ENCODE assay signal across 8 cellular contexts in genomic region chr1:227947678-227948492, GRCh38. TPM values are rescaled to one million over a fixed set of nuclear protein-coding genes. Genes with fewer than 3 reads are reported as not detected.
DNase-seq lines count a peak whose midpoint lies in the region; ATAC-seq and TF ChIP-seq lines count a peak whose summit lies in the region.

Gene WNT9A (minus strand): TSS chr1:227947932. CDS start chr1:227947887, 45 bp downstream.

- CTCF ChIA-PET in RWPE1 (lab: Yijun Ruan, JAX): interaction anchor here (0.6 to 1.3 kb wide), 8 partner anchors 52 to 1251 kb away, joined by 3 to 6 read pairs (median 4); no protein-coding TSS in a partner anchor

- DNase-seq in DND-41: no peak
- DNase-seq in RWPE1 (ENCODE audit: low spot score): peak; percentile 73
- no peak for DNase-seq in effector memory CD4-positive, alpha-beta T cell
- DNase-seq in lung (ENCODE audit: low spot score): no peak
- peak; percentile 75 for DNase-seq in upper lobe of right lung
- DNase-seq in occipital lobe (lab: John Stamatoyannopoulos, UW): no peak
- DNase-seq in HT-29 (ENCODE audit: low spot score): no peak

- TF ChIP-seq CTCF in DND-41 (IDR thresholded peaks at IDR 0.05; ENCODE audit: borderline replicate concordance, extremely low read depth, low read length, poor library complexity, severe bottlenecking) (no peak), RWPE1 (conservative IDR thresholded peaks at IDR 0.05; ENCODE audit: low read depth) (no peak), lung (IDR thresholded peaks at IDR 0.05; ENCODE audit: control extremely low read depth, extremely low read depth) (no peak), upper lobe of right lung (IDR thresholded peaks at IDR 0.05) (no peak)

- POLR2A ChIA-PET in RWPE1 (lab: Yijun Ruan, JAX; ENCODE audit: low non-redundant PET): interaction anchor here (0.6 kb wide), 2 partner anchors 25 to 160 kb away, joined by 3 read pairs; no protein-coding TSS in a partner anchor

- H3K27me3 ChIP-seq in DND-41 (ENCODE audit: insufficient read depth, low read length, poor library complexity) (peaks cover 7% of the 10 kb centered on the region), lung (ENCODE audit: control insufficient read depth, insufficient read depth) (no peaks in the 10 kb centered on the region), upper lobe of right lung (peaks cover 11% of the 10 kb centered on the region)
- peaks cover 16% of the 10 kb centered on the region for H3K27me3 ChIP-seq in effector memory CD4-positive, alpha-beta T cell (replicated peaks; ENCODE audit: control insufficient read depth, insufficient read depth, low read length, poor library complexity, severe bottlenecking)

- WGBS in lung, 2 donors: 1% methylated on average over 46 to 119 of the region's 119 CpGs

- H3K9me3 ChIP-seq in DND-41 (ENCODE audit: insufficient read depth, low read length, severe bottlenecking) (no peaks in the 10 kb centered on the region), lung (ENCODE audit: control insufficient read depth in 2 of 2, insufficient read depth in 1 of 2, low read length in 1 of 2) (no peaks in the 10 kb centered on the region), upper lobe of right lung (no peaks in the 10 kb centered on the region)
- H3K9me3 ChIP-seq in effector memory CD4-positive, alpha-beta T cell (ENCODE audit: control insufficient read depth, low read length): no peaks in the 10 kb centered on the region

- H3K79me2 ChIP-seq in DND-41 (ENCODE audit: insufficient read depth, low read length): no peaks in the 10 kb centered on the region

- 0 out of 2 replicates have a peak, but pooled peaks cover 3% of the 10 kb centered on the region for H4K20me1 ChIP-seq in DND-41 (ENCODE audit: insufficient read depth, low read length)

- H2AFZ ChIP-seq in DND-41 (ENCODE audit: low read depth, low read length): no peak within 1 kb of the TSS

- ATAC-seq in DND-41 (ENCODE audit: insufficient read depth, low read depth): peak; percentile 52; the same call in 2 of the 3 replicates
- peak; percentile 57 for ATAC-seq in HG02885 (IDR thresholded peaks at IDR 0.05; ENCODE audit: poor library complexity, unreplicated experiment)
- peak; percentile 31 for ATAC-seq in lung (ENCODE audit: insufficient read depth, low FRiP score)
- peak; percentile 65 for ATAC-seq in upper lobe of right lung

- H3K9ac ChIP-seq in DND-41 (ENCODE audit: low read depth, low read length): no peak within 1 kb of the TSS

- intact Hi-C loops in upper lobe of right lung (cut with DNase I): loop anchor here (5.0 to 10.0 kb wide), 2 partner anchors 186 to 463 kb away; no protein-coding TSS in a partner anchor

- no peak within 1 kb of the TSS for H3K4me2 ChIP-seq in DND-41 (ENCODE audit: insufficient read depth, low read length)

- H3K27ac ChIP-seq in DND-41 (ENCODE audit: low read length) (no peak within 1 kb of the TSS), RWPE1 (peak within 1 kb of the TSS; percentile 95), lung (ENCODE audit: low read depth in 1 of 2, low read length in 1 of 2) (peak within 1 kb of the TSS in 1 of 2 donors; percentile 65), upper lobe of right lung (peak within 1 kb of the TSS; percentile 72)
- no peak within 1 kb of the TSS for H3K27ac ChIP-seq in effector memory CD4-positive, alpha-beta T cell (ENCODE audit: insufficient read depth, low read length, poor library complexity, severe bottlenecking)

- H3K36me3 ChIP-seq in DND-41 (ENCODE audit: insufficient read depth, low read length) (no peaks in the 10 kb centered on the region), lung (ENCODE audit: control insufficient read depth in 2 of 2, insufficient read depth in 2 of 2, low read length in 2 of 2) (no peaks in the 10 kb centered on the region), upper lobe of right lung (no peaks in the 10 kb centered on the region)
- no peaks in the 10 kb centered on the region for H3K36me3 ChIP-seq in effector memory CD4-positive, alpha-beta T cell (ENCODE audit: control insufficient read depth, insufficient read depth, low read length)

- H3K4me1 ChIP-seq in DND-41 (ENCODE audit: insufficient read depth, low read length) (no peaks in the 10 kb centered on the region), lung (ENCODE audit: control insufficient read depth in 2 of 2, insufficient read depth in 2 of 2, low read length in 2 of 2) (peaks cover 0 to 7% of the 10 kb centered on the region in 2 donors), upper lobe of right lung (peaks cover 22% of the 10 kb centered on the region)
- peaks cover 21% of the 10 kb centered on the region for H3K4me1 ChIP-seq in effector memory CD4-positive, alpha-beta T cell (ENCODE audit: control insufficient read depth, insufficient read depth, low read length, poor library complexity, severe bottlenecking)

- no peak within 1 kb of the TSS for H3K4me3 ChIP-seq in DND-41 (ENCODE audit: low read depth in 1 of 2, low read length in 2 of 2)
- peak within 1 kb of the TSS; percentile 55 for H3K4me3 ChIP-seq in effector memory CD4-positive, alpha-beta T cell (ENCODE audit: insufficient read depth, low read depth, low read length, poor library complexity, severe bottlenecking)
- H3K4me3 ChIP-seq in lung: peak within 1 kb of the TSS; percentile 41
- H3K4me3 ChIP-seq in upper lobe of right lung: peak within 1 kb of the TSS; percentile 55

RNA-seq across cellular contexts. Expression of gene WNT9A, which starts in this region (rescaled TPM):
- total RNA-seq in lung (1 to 10 TPM; 5.5 to 8.6 TPM), upper lobe of right lung (10.2 TPM), occipital lobe (1.9 TPM)
- 1 to 10 TPM; 2.6 to 4.3 TPM for polyA plus RNA-seq in lung
- total RNA-seq in HT-29 (2014; rRNA removed; shearing (Covaris generic)): not detected in 2 replicates

Comparison
In these comparisons a context has a peak if more than half of its experiments do, and no peak if none do; other contexts are left out.
1. DNase-seq: peak in RWPE1 (single experiment) and upper lobe of right lung (single experiment); none in DND-41 (single experiment), effector memory CD4-positive, alpha-beta T cell (0 of 3), lung (single experiment), occipital lobe (single experiment) and HT-29 (single experiment).
2. H3K27ac ChIP-seq: peak in RWPE1 (single experiment) and upper lobe of right lung (single experiment); none in DND-41 (single experiment) and effector memory CD4-positive, alpha-beta T cell (single experiment).
3. H3K4me3 ChIP-seq: peak in effector memory CD4-positive, alpha-beta T cell (single experiment), lung (single experiment) and upper lobe of right lung (single experiment); none in DND-41 (0 of 2).
4. Peak in every context shown above with its lines, with median percentiles within 50 percentile points of each other: ATAC-seq.